In genomic region chrX:103066606-103067005, GRCh38 we compare ENCODE assay signal across 21 cellular contexts. TPM values are rescaled to one million over a fixed set of nuclear protein-coding genes. Genes with fewer than 3 reads are reported as not detected.
DNase-seq lines count a peak whose midpoint lies in the region; ATAC-seq and TF ChIP-seq lines count a peak whose summit lies in the region.
"Had no signal": no experiment of that assay in that cellular context is flagged by ENCODE, and none has a peak within 500 bp of the region (broad histone marks: within the 10 kb centered on the region; RNA-seq: fewer than 3 reads in every experiment).

No MANE protein-coding gene starts in this region.

- peaks cover under 1% of the 10 kb centered on the region for H3K4me1 Mint-ChIP-seq in endodermal cell

- no peak for ATAC-seq in GM21515 (IDR thresholded peaks at IDR 0.05; ENCODE audit: unreplicated experiment)
- ATAC-seq: GM12878, HCT116 had no signal

- H3K36me3 Mint-ChIP-seq in endodermal cell (ENCODE audit: low read depth): peaks cover 8% of the 10 kb centered on the region

- H3K36me3 ChIP-seq in GM23248 (ENCODE audit: low read depth) (no peaks in the 10 kb centered on the region), endodermal cell (ENCODE audit: control insufficient read depth, insufficient read depth, low read length) (no peaks in the 10 kb centered on the region), testis (ENCODE audit: low read depth, missing control alignments) (no peaks in the 10 kb centered on the region)
- H3K36me3 ChIP-seq: Peyer's patch had no signal

- H3F3A ChIP-seq in GM23248 (ENCODE audit: insufficient read depth): no peaks in the 10 kb centered on the region

- H3K27me3 Mint-ChIP-seq in endodermal cell (ENCODE audit: insufficient read depth): no peaks in the 10 kb centered on the region

- in situ Hi-C loops in GM23248 (cut with MboI): no loop called here

- no peak overlapping the region for H3K4me2 ChIP-seq in GM23248 (ENCODE audit: unreplicated experiment)

- H3K4me1 ChIP-seq in GM23248 (ENCODE audit: insufficient read depth) (no peaks in the 10 kb centered on the region), endodermal cell (ENCODE audit: control insufficient read depth, insufficient read depth, low read length) (no peaks in the 10 kb centered on the region), testis (no peaks in the 10 kb centered on the region)
- H3K4me1 ChIP-seq: Peyer's patch had no signal

- TF ChIP-seq CTCF in choroid plexus epithelial cell (conservative IDR thresholded peaks at IDR 0.05; ENCODE audit: low read depth, low read length) (no peak), endodermal cell (conservative IDR thresholded peaks at IDR 0.05) (no peak), testis (IDR thresholded peaks at IDR 0.05) (no peak)

- H3K27me3 ChIP-seq in GM23248 (replicated peaks; ENCODE audit: insufficient read depth): no peaks in the 10 kb centered on the region
- H3K27me3 ChIP-seq in endodermal cell (ENCODE audit: control insufficient read depth, insufficient read depth, low read length, poor library complexity, severe bottlenecking): no peaks in the 10 kb centered on the region
- no peaks in the 10 kb centered on the region for H3K27me3 ChIP-seq in testis
- H3K27me3 ChIP-seq: Peyer's patch had no signal

- intact Hi-C loops in testis (cut with DNase I; ENCODE audit: low total_unique reads): no loop called here

- H3K4me3 ChIP-seq in GM23248: no peak overlapping the region
- H3K4me3 ChIP-seq in choroid plexus epithelial cell (ENCODE audit: low read depth, low read length): no peak overlapping the region
- no peak overlapping the region for H3K4me3 ChIP-seq in endodermal cell (ENCODE audit: low read length)
- H3K4me3 ChIP-seq in testis: no peak overlapping the region
- H3K4me3 ChIP-seq: GM12878, Peyer's patch had no signal

- no peak overlapping the region for H3K9ac ChIP-seq in GM23248
- no peak overlapping the region for H3K9ac ChIP-seq in endodermal cell (ENCODE audit: extremely low read depth, low read length, poor library complexity, severe bottlenecking)

- DNase-seq in GM23248 (peak; percentile 6), NCI-H226 (peak; percentile 31), choroid plexus epithelial cell (ENCODE audit: low read depth) (peak; percentile 62), iris pigment epithelial cell (ENCODE audit: low read depth) (peak; percentile 70), endodermal cell (no peak), putamen (ENCODE audit: low spot score) (no peak), testis (no peak)
- DNase-seq: COR-L47, KBM-7, NCI-H1092, NCI-H1694 treated with DMSO at 0.1 percent for 48 hours, NCI-H774, Peyer's patch, SHP77 treated with DMSO at 0.1 percent for 48 hours had no signal

- H3K9me2 ChIP-seq in GM23248 (ENCODE audit: insufficient read depth): no peaks in the 10 kb centered on the region

- 6 to 12% methylated on average over 1 of the region's 1 CpG for WGBS in GM23248 (ENCODE audit: low coverage in 1 of 2, low lambda C conversion rate in 2 of 2, missing lambda C conversion rate in 2 of 2), 2 experiments
- 100% methylated on average over 1 of the region's 1 CpG; no CpG with 5 or more reads in 1 of the 2 experiments for WGBS in endodermal cell (ENCODE audit: insufficient coverage in 1 of 2, insufficient read length in 1 of 2), 2 experiments
- WGBS in testis, 2 donors: 53 to 62% methylated on average over 1 of the region's 1 CpG

- TF ChIP-seq POLR2A in testis (IDR thresholded peaks at IDR 0.05): no peak

- H3K79me2 ChIP-seq in GM23248 (ENCODE audit: insufficient read depth): no peaks in the 10 kb centered on the region

- no peak overlapping the region for H2AFZ ChIP-seq in GM23248

- H3K4me3 Mint-ChIP-seq in endodermal cell: no peak overlapping the region

- H3K9me3 ChIP-seq in GM23248 (ENCODE audit: low read depth): no peaks in the 10 kb centered on the region
- H3K9me3 ChIP-seq in endodermal cell (ENCODE audit: control insufficient read depth, low read length): no peaks in the 10 kb centered on the region
- no peaks in the 10 kb centered on the region for H3K9me3 ChIP-seq in testis
- H3K9me3 ChIP-seq: Peyer's patch had no signal

- no peaks in the 10 kb centered on the region for H4K20me1 ChIP-seq in GM23248 (ENCODE audit: insufficient read depth)

- peaks cover 36% of the 10 kb centered on the region for H3K9me3 Mint-ChIP-seq in endodermal cell

- no peak overlapping the region for H3K27ac Mint-ChIP-seq in endodermal cell

- H3K27ac ChIP-seq in GM23248 (no peak overlapping the region), endodermal cell (ENCODE audit: low read depth, low read length) (no peak overlapping the region), testis (no peak overlapping the region)
- H3K27ac ChIP-seq: C4-2B, Peyer's patch had no signal

RNA-seq across cellular contexts. Expression of gene BEX1, which starts 2.6 kb away (rescaled TPM):
- total RNA-seq in GM23248 (2014; rRNA removed; shearing (Covaris generic)): 73.0 and 91.8 TPM in 2 replicates
- 79.4 and 79.9 TPM in 2 replicates for polyA plus RNA-seq in GM23248 (2016; fragmentation: Nextera tagmentation; extraction: Ambion mirVana)
- total RNA-seq in endodermal cell: 100 to 1,000 TPM in 1 of 2 donors, 10 to 100 TPM in 1; 83.6 to 144 TPM
- 125 TPM for polyA plus RNA-seq in endodermal cell (2013, experiment 1 of 2)
- polyA plus RNA-seq in endodermal cell (2013, experiment 2 of 2): 131 TPM
- 100 to 1,000 TPM; 233 to 344 TPM for total RNA-seq in testis
- 174 TPM for polyA plus RNA-seq in testis (ENCODE audit: insufficient read depth, low read depth, low replicate concordance)
- total RNA-seq: GM12878, MCF 10A, NCI-H460 had no signal

RNA-seq across cellular contexts. Expression of gene NXF3, which starts 26.3 kb away (rescaled TPM):
- total RNA-seq in GM23248 (2014; rRNA removed; shearing (Covaris generic)): 13.6 and 31.4 TPM in 2 replicates
- 6.6 and 7.9 TPM in 2 replicates for polyA plus RNA-seq in GM23248 (2016; fragmentation: Nextera tagmentation; extraction: Ambion mirVana)
- under 1 TPM in 1 of 2 donors, not detected in 1; 0.51 TPM for total RNA-seq in endodermal cell
- 0.25 TPM for polyA plus RNA-seq in endodermal cell (2013, experiment 1 of 2)
- polyA plus RNA-seq in endodermal cell (2013, experiment 2 of 2): not detected
- 100 to 1,000 TPM; 656 to 668 TPM for total RNA-seq in testis
- polyA plus RNA-seq in testis (ENCODE audit: insufficient read depth, low read depth, low replicate concordance): 119 TPM
- total RNA-seq: G401, GM12878, MCF 10A, NCI-H460 had no signal

Comparison
In these comparisons a context has a peak if more than half of its experiments do, and no peak if none do; other contexts are left out.
1. DNase-seq: peak in GM23248 (single experiment), NCI-H226 (single experiment), choroid plexus epithelial cell (single experiment) and iris pigment epithelial cell (single experiment); none in endodermal cell (single experiment), putamen (single experiment) and testis (single experiment).
2. RNA of gene NXF3, which starts 26.3 kb away (total RNA-seq): 656 to 668 TPM in testis; 13.6 to 31.4 TPM in GM23248 and 0.51 TPM in endodermal cell; every median in the first group is over 10 times any median in the second.